8 cellular contexts compared by ENCODE assay signal in the genomic region with DNA sequence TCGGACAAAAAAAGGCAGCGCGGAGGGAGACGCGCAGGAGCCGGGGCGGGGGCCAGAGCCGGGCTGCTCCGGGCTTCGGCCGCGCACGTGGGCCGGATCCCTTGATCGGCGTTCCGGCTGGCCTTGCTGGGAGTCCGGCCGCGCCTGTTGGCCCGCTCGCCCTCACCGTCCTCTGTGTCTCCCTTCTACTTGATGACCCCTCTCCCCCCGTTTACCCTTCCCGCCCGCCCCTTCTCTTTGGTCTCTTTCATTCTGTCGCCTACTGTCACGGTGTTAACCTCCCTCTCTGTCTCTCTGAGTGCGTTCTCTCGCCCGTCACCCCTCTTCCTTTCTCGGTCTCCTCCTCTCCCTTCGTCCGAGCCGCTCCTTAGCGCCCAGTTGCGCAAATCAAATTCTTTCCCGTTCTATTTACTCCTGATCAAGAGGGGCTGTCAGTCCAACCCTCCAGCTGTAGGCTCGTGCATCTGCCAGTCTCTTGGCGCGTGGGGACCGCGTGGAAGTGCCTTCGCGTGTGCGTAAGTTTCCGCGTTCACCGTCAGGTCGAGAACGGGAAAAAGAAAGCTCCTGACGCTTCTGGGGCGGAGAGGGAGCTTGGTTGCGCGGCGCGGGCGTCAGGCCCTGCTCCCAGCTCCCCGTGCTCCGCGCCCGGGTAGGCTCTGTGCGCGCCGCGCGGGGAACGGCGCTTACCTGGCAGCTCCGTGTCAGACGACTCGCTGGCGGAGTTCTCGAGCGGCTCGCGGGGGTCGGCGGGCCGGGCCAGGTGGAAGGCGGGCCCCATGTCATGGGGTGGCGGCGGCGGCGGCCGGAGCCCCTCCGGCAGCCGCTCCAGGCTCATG. TPM values are rescaled to one million over a fixed set of nuclear protein-coding genes. Genes with fewer than 3 reads are reported as not detected.
DNase-seq lines count a peak whose midpoint lies in the region; ATAC-seq and TF ChIP-seq lines count a peak whose summit lies in the region.

No MANE protein-coding gene starts in this region.

- H3K9ac ChIP-seq in SK-N-MC (ENCODE audit: insufficient read length) = peak overlapping the region; percentile 90

- peak in 1 of 3 donors; percentile 30 for DNase-seq in CD4-positive, CD25-positive, alpha-beta regulatory T cell
- peak; percentile 60 for DNase-seq in HCEC 1CT
- no peak for DNase-seq in SK-N-MC (ENCODE audit: low read depth, low spot score)
- DNase-seq in fibroblast of gingiva (ENCODE audit: low read depth) = peak; percentile 12
- DNase-seq in psoas muscle = peak; percentile 40 to 77
- DNase-seq in stimulated activated CD8-positive, alpha-beta memory T cell treated with anti-CD3 and anti-CD28 coated beads, Interleukin-4, amount 100 ng/mL, for 48 hours = no peak

- peaks cover 0 to 15% (median 0%) of the 10 kb centered on the region in 7 donors for H3K9me3 Mint-ChIP-seq in CD4-positive, CD25-positive, alpha-beta regulatory T cell

- no peaks in the 10 kb centered on the region for H3K9me3 ChIP-seq in CD4-positive, CD25-positive, alpha-beta regulatory T cell (ENCODE audit: control insufficient read depth in 2 of 2, low read length in 2 of 2)
- H3K9me3 ChIP-seq in SK-N-MC (ENCODE audit: low read depth, low read length) = no peaks in the 10 kb centered on the region
- H3K9me3 ChIP-seq in psoas muscle = no peaks in the 10 kb centered on the region

- no peak overlapping the region for H3K4me3 ChIP-seq in CD4-positive, CD25-positive, alpha-beta regulatory T cell (ENCODE audit: low read depth, low read length)
- H3K4me3 ChIP-seq in SK-N-MC (peak overlapping the region; percentile 100), psoas muscle (peak overlapping the region; percentile 85)

- no peak for ATAC-seq in CD4-positive, CD25-positive, alpha-beta regulatory T cell (ENCODE audit: low read depth in 2 of 2)
- ATAC-seq in psoas muscle = peak; percentile 54 to 60 (median 56)
- no peak for ATAC-seq in HG03095 (IDR thresholded peaks at IDR 0.05; ENCODE audit: unreplicated experiment)
- no peak for ATAC-seq in activated CD4-positive, CD25-positive, alpha-beta regulatory T cell treated with anti-CD3 and anti-CD28 coated beads, Interleukin-2, amount 50 U/mL, for 24 hours

- H3K27ac Mint-ChIP-seq in CD4-positive, CD25-positive, alpha-beta regulatory T cell = no peak overlapping the region

- peaks cover 36% of the 10 kb centered on the region for H3K27me3 ChIP-seq in CD4-positive, CD25-positive, alpha-beta regulatory T cell (ENCODE audit: control insufficient read depth, insufficient read depth, low read length)
- H3K27me3 ChIP-seq in psoas muscle (ENCODE audit: insufficient read depth in 3 of 3, low read length in 2 of 3) = peaks cover 0 to 43% (median 4%) of the 10 kb centered on the region in 3 donors

- H3K36me3 Mint-ChIP-seq in CD4-positive, CD25-positive, alpha-beta regulatory T cell = no peaks in the 10 kb centered on the region

- no peaks in the 10 kb centered on the region for H3K36me3 ChIP-seq in CD4-positive, CD25-positive, alpha-beta regulatory T cell (ENCODE audit: control insufficient read depth, insufficient read depth, low read length)
- H3K36me3 ChIP-seq in SK-N-MC (ENCODE audit: insufficient read depth, low read length) (peaks cover 6% of the 10 kb centered on the region; the same call in 1 of the 2 replicates), psoas muscle (ENCODE audit: insufficient read depth in 1 of 2, low read depth in 1 of 2) (peaks cover 0 to 9% of the 10 kb centered on the region in 2 donors)

- H3K4me3 Mint-ChIP-seq in CD4-positive, CD25-positive, alpha-beta regulatory T cell = peak overlapping the region; percentile 62 to 91 (median 69)

- WGBS in psoas muscle, 3 donors = 1% methylated on average over 66 to 88 of the region's 88 CpGs

- TF ChIP-seq CTCF in psoas muscle (IDR thresholded peaks at IDR 0.05) = no peak

- intact Hi-C loops in psoas muscle (cut with DNase I) = loop anchor here in 1 of 2 donors (5.0 to 10.0 kb wide), 2 partner anchors 159 to 302 kb away; no protein-coding TSS in a partner anchor

- H3K27me3 Mint-ChIP-seq in CD4-positive, CD25-positive, alpha-beta regulatory T cell = peaks cover 76% of the 10 kb centered on the region

- H3K4me1 ChIP-seq in CD4-positive, CD25-positive, alpha-beta regulatory T cell (ENCODE audit: control insufficient read depth, insufficient read depth, low read length, poor library complexity, severe bottlenecking) = peaks cover 13% of the 10 kb centered on the region
- H3K4me1 ChIP-seq in psoas muscle = peaks cover 19% of the 10 kb centered on the region

- no peak overlapping the region for H3K27ac ChIP-seq in CD4-positive, CD25-positive, alpha-beta regulatory T cell (ENCODE audit: insufficient read depth, low read length, poor library complexity, severe bottlenecking)
- peak overlapping the region; percentile 79 for H3K27ac ChIP-seq in SK-N-MC
- peak overlapping the region; percentile 90 for H3K27ac ChIP-seq in psoas muscle

- H3K4me1 Mint-ChIP-seq in CD4-positive, CD25-positive, alpha-beta regulatory T cell = peaks cover 11 to 47% (median 29%) of the 10 kb centered on the region in 4 donors

RNA-seq across cellular contexts. Expression of a gene that starts 0.8 kb away (rescaled TPM):
- not detected for total RNA-seq in CD4-positive, CD25-positive, alpha-beta regulatory T cell
- polyA plus RNA-seq in CD4-positive, CD25-positive, alpha-beta regulatory T cell = not detected
- 10 to 100 TPM; 35.8 to 84.0 (median 58.9) TPM for total RNA-seq in psoas muscle
- polyA plus RNA-seq in psoas muscle = 100 to 1,000 TPM in 1 of 3 donors, 10 to 100 TPM in 2; 13.6 to 103 (median 38.7) TPM

Comparison
In these comparisons a context has a peak if more than half of its experiments do, and no peak if none do; other contexts are left out.
1. ATAC-seq: peak in psoas muscle (4 of 4); none in CD4-positive, CD25-positive, alpha-beta regulatory T cell (0 of 2), HG03095 (single experiment) and activated CD4-positive, CD25-positive, alpha-beta regulatory T cell treated with anti-CD3 and anti-CD28 coated beads, Interleukin-2, amount 50 U/mL, for 24 hours (0 of 2).
2. DNase-seq: peak in HCEC 1CT (single experiment), fibroblast of gingiva (single experiment) and psoas muscle (2 of 2); none in SK-N-MC (single experiment) and stimulated activated CD8-positive, alpha-beta memory T cell treated with anti-CD3 and anti-CD28 coated beads, Interleukin-4, amount 100 ng/mL, for 48 hours (single experiment).
3. RNA of a gene that starts 0.8 kb away (total RNA-seq): 35.8 to 84.0 TPM in psoas muscle; not detected in CD4-positive, CD25-positive, alpha-beta regulatory T cell (single experiment); every median in the first group is over 10 times any median in the second.